8 cellular contexts compared by ENCODE assay signal in the genomic region with DNA sequence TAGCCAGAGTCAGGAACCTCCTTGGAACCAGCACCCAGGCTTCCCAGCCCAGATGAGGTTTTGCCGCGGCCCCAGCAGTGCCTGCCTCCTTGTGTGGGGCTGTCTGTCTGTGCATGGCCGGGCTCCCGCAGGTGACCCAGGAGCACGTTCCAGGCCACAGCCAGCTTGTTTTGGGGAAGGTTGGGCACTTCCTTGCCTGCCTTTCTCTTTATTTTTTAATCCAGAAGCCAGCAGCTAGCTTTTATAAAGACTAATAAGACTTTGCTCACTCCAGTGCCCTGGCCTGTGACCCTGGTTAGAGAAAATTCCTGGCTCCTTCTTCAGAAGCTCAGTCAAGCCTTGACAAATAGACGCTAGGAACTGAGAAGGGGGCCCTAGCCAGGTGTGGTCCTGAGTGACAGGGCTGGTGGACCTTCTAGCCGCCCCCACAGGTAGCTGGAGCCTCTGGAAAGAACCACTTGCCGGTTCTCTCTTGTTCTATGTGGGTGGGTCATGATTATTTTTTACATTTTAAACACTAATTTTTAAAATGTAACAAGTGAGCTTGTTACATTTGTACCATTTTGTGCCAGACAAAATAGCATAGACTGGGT. TPM values are rescaled to one million over a fixed set of nuclear protein-coding genes. Genes with fewer than 3 reads are reported as not detected.
DNase-seq lines count a peak whose midpoint lies in the region; ATAC-seq and TF ChIP-seq lines count a peak whose summit lies in the region.

No MANE protein-coding gene starts in this region.

- peaks cover 12% of the 10 kb centered on the region for H3K4me1 ChIP-seq in mucosa of stomach (ENCODE audit: control insufficient read depth, insufficient read depth, low read length)

- H3K9me3 Mint-ChIP-seq in MCF 10A (ENCODE audit: unreplicated experiment), result no peaks in the 10 kb centered on the region

- TF ChIP-seq CTCF in AG10803 (conservative IDR thresholded peaks at IDR 0.05; ENCODE audit: low read length), result no peak
- TF ChIP-seq CTCF in MCF 10A (IDR thresholded peaks at IDR 0.05; ENCODE audit: unreplicated experiment), result no peak

- H3K27me3 Mint-ChIP-seq in MCF 10A (ENCODE audit: insufficient read depth, unreplicated experiment), result no peaks in the 10 kb centered on the region

- TSS peak; percentile 16 for BruUV-seq in MCF 10A (replicated peaks; lab: Mats Ljungman, UMichigan)

- H3K27ac Mint-ChIP-seq in MCF 10A (ENCODE audit: low read depth, unreplicated experiment), result no peak overlapping the region

- H3K4me3 Mint-ChIP-seq in MCF 10A (ENCODE audit: unreplicated experiment), result peak overlapping the region; percentile 98

- no peak for DNase-seq in AG10803 (ENCODE audit: low read depth)
- DNase-seq in MCF 10A (ENCODE audit: unreplicated experiment), result no peak
- no peak for DNase-seq in middle frontal gyrus (ENCODE audit: extremely low spot score, low spot score)
- DNase-seq in amygdala (lab: John Stamatoyannopoulos, UW), result no peak

- POLR2A ChIA-PET in MCF 10A (lab: Yijun Ruan, JAX), result interaction anchor here (0.6 to 3.2 kb wide), 14 partner anchors 18 to 521 kb away, joined by 3 to 20 read pairs (median 4); no protein-coding TSS in a partner anchor

- H3K9me3 ChIP-seq in mucosa of stomach (ENCODE audit: control insufficient read depth, low read length), result no peaks in the 10 kb centered on the region

- H3K9ac ChIP-seq in mucosa of stomach (ENCODE audit: low read length), result peak overlapping the region; percentile 79

- no peaks in the 10 kb centered on the region for H3K36me3 ChIP-seq in mucosa of stomach (ENCODE audit: control insufficient read depth, insufficient read depth, low read length)

- H3K4me1 Mint-ChIP-seq in MCF 10A (ENCODE audit: insufficient read depth, unreplicated experiment), result no peaks in the 10 kb centered on the region

- H3K36me3 Mint-ChIP-seq in MCF 10A (ENCODE audit: insufficient read depth, unreplicated experiment), result peaks cover 7% of the 10 kb centered on the region

- H3K4me3 ChIP-seq in AG10803 (ENCODE audit: low read length) (peak overlapping the region; percentile 77), mucosa of stomach (ENCODE audit: low read length) (peak overlapping the region; percentile 18)

- H3K27me3 ChIP-seq in mucosa of stomach (ENCODE audit: control insufficient read depth, insufficient read depth, low read length), result no peaks in the 10 kb centered on the region

- intact Hi-C loops in MCF 10A (cut with micrococcal nuclease), result loop anchor here (1.0 to 10.0 kb wide), 6 partner anchors 44 to 725 kb away; no protein-coding TSS in a partner anchor

- ATAC-seq in HG03354 (IDR thresholded peaks at IDR 0.05; ENCODE audit: poor library complexity, severe bottlenecking, unreplicated experiment) (peak; percentile 8), HG02571 (IDR thresholded peaks at IDR 0.05; ENCODE audit: unreplicated experiment) (no peak), GM21619 (IDR thresholded peaks at IDR 0.05; ENCODE audit: unreplicated experiment) (no peak)

- CTCF ChIA-PET in MCF 10A (lab: Yijun Ruan, JAX), result interaction anchor here (0.6 to 10.9 kb wide), 39 partner anchors 9 to 578 kb away, joined by 3 to 169 read pairs (median 5); no protein-coding TSS in a partner anchor

RNA-seq across cellular contexts. Expression of gene SLC29A3, which starts 0.8 kb away (rescaled TPM):
- 3.6 and 4.0 TPM in 2 replicates for total RNA-seq in MCF 10A (2022)
